In the genomic region with DNA sequence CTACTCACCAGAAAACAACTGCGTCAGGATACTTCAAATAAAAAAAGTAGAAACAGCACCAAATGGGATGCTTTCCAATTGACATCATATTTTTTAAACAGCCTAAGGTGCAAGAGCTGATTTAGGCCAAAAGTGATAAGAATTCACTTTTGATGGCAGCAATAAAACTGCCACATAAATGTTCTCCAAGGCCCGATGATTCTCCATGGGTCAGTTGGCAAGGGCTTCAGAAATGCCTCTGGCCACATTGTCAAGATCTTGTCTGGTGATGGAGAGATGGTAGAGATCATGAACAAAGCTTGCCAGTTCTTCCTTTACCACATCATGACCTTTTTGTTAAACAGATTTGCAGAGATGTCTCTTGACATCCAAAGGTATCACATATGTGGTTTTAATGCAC, we compare ENCODE assay signal across 29 cellular contexts. TPM values are rescaled to one million over a fixed set of nuclear protein-coding genes. Genes with fewer than 3 reads are reported as not detected.
A peak's percentile ranks its signal among the peaks of the same experiment; 100 is the strongest.
DNase-seq lines count a peak whose midpoint lies in the region; ATAC-seq, FAIRE-seq and TF ChIP-seq lines count a peak whose summit lies in the region.
"Had no signal": no experiment of that assay in that cellular context is flagged by ENCODE, and none has a peak within 500 bp of the region (broad histone marks: within the 10 kb centered on the region; RNA-seq: fewer than 3 reads in every experiment).

No MANE protein-coding gene starts in this region.

- no peaks in the 10 kb centered on the region for H3K36me3 ChIP-seq in uterus
- H3K36me3 ChIP-seq: BE2C had no signal

- TF ChIP-seq CTCF in HFFc6 (IDR thresholded peaks at IDR 0.05), result no peak
- no peak for TF ChIP-seq CTCF in uterus (IDR thresholded peaks at IDR 0.05)

- H3K4me1 Mint-ChIP-seq in HFFc6 (ENCODE audit: low read depth), result peaks cover 32% of the 10 kb centered on the region

- no peak overlapping the region for H3K4me3 Mint-ChIP-seq in HFFc6
- H3K4me3 Mint-ChIP-seq: GM23338; H9; T-helper 1 cell treated with Interleukin-12 subunit alpha and Interleukin-12 subunit beta and Interleukin-4 antibody, amounts not matched to agents 30 μg/mL and 1 μg/mL, for 36 hours had no signal

- no peak overlapping the region for H3K4me3 ChIP-seq in uterus
- H3K4me3 ChIP-seq: GM23338, PC-9 had no signal

- intact Hi-C loops in uterus (cut with DNase I; ENCODE audit: low total_unique reads), result no loop called here

- no peak overlapping the region for H3K27ac Mint-ChIP-seq in HFFc6
- H3K27ac Mint-ChIP-seq: GM23338; T-helper 1 cell treated with Interleukin-12 subunit alpha and Interleukin-12 subunit beta and Interleukin-4 antibody, amounts not matched to agents 30 μg/mL and 1 μg/mL, for 36 hours had no signal

- FAIRE-seq in RCC 7860 (lab: Jason Lieb, UNC) (peak; percentile 51), GM12892 (lab: Jason Lieb, UNC) (no peak)

- no peaks in the 10 kb centered on the region for H3K27me3 ChIP-seq in uterus

- no peak for TF ChIP-seq POLR2A in uterus (IDR thresholded peaks at IDR 0.05)
- TF ChIP-seq POLR2A in GM12892 (IDR thresholded peaks at IDR 0.05; ENCODE audit: low read depth, low read length), result no peak

- DNase-seq in EH (ENCODE audit: low read depth), result peak; percentile 64
- peak; percentile 48 for DNase-seq in HFFc6
- no peak for DNase-seq in RCC 7860 (ENCODE audit: low spot score)
- DNase-seq in uterus, result no peak
- no peak for DNase-seq in GM12892 (ENCODE audit: insufficient read length)
- DNase-seq: ACHN, BE2C, DMS153, DND-41, H9, NCI-H1092, NCI-H1436, NCI-H187, NCI-H2081 treated with DMSO at 0.1 percent for 48 hours, NCI-H2171, NCI-H226, NCI-H510A, NCI-H69, PC-9, SHP77, SW 1271, T1000 had no signal

- H3K9me3 ChIP-seq in uterus, result no peaks in the 10 kb centered on the region
- H3K9me3 ChIP-seq: BE2C had no signal

- H3K36me3 Mint-ChIP-seq in HFFc6 (ENCODE audit: low read depth), result peaks cover 33% of the 10 kb centered on the region

- peak overlapping the region; percentile 32 to 67 for H3K27ac ChIP-seq in uterus
- H3K27ac ChIP-seq: HL-60, PC-9, RWPE1 had no signal

- H3K4me1 ChIP-seq in uterus, result no peaks in the 10 kb centered on the region
- H3K4me1 ChIP-seq: BE2C had no signal

- H3K27me3 Mint-ChIP-seq in HFFc6 (ENCODE audit: insufficient read depth), result peaks cover 2% of the 10 kb centered on the region

- no peaks in the 10 kb centered on the region for H3K9me3 Mint-ChIP-seq in HFFc6
- H3K9me3 Mint-ChIP-seq: GM23338; H9; T-helper 1 cell treated with Interleukin-12 subunit alpha and Interleukin-12 subunit beta and Interleukin-4 antibody, amounts not matched to agents 30 μg/mL and 1 μg/mL, for 36 hours had no signal

- ATAC-seq in GM21390 (IDR thresholded peaks at IDR 0.05; ENCODE audit: unreplicated experiment) (no peak), HG02870 (IDR thresholded peaks at IDR 0.05; ENCODE audit: unreplicated experiment) (no peak)
- ATAC-seq: GM23338 had no signal

RNA-seq across cellular contexts. Expression of a gene that starts 38.9 kb away (rescaled TPM):
- not detected for total RNA-seq in HFFc6 (2021; fragmentation: NEBNext Ultra II Directional; extraction: Animal tissue kit (Norgen Biotek cat#: 25700))
- not detected for total RNA-seq in uterus
- polyA plus RNA-seq in GM12892 (2012; ENCODE audit: missing spikeins), result 1.00 TPM
- total RNA-seq: G401, GM23338, H9, PC-9 had no signal
- polyA plus RNA-seq: GM23338 had no signal

Comparison
In these comparisons a context has a peak if more than half of its experiments do, and no peak if none do; other contexts are left out.
1. DNase-seq: peak in EH (single experiment) and HFFc6 (single experiment); none in RCC 7860 (single experiment), uterus (0 of 2) and GM12892 (single experiment).